In genomic region chr19:45821103-45821521, GRCh38 we compare ENCODE assay signal across 1 cellular context.
TF ChIP-seq lines count a peak whose summit lies in the region.

No MANE protein-coding gene starts in this region.

TF ChIP-seq in HEK293, 187 proteins besides CTCF, POLR2A, EP300 and RAD21:
- peak; percentile 66 for TF ChIP-seq ZNF366 (tag by site-specific recombination; conservative IDR thresholded peaks at IDR 0.05)
- 0 out of 2 replicates have a peak, but pooled peaks have one; percentile 23 for TF ChIP-seq ZNF398 (tag by site-specific recombination; IDR thresholded peaks at IDR 0.05)
- 0 out of 2 replicates have a peak, but pooled peaks have one; percentile 25 for TF ChIP-seq REST (tag by site-specific recombination; IDR thresholded peaks at IDR 0.05)
- TF ChIP-seq ZNF433 (tag by site-specific recombination; IDR thresholded peaks at IDR 0.05; ENCODE audit: low read depth): no peak
